ENCODE assay signal across 1 cellular context in genomic region chr20:58787211-58788067, GRCh38.
TF ChIP-seq lines count a peak whose summit lies in the region.

No MANE protein-coding gene starts in this region.

TF ChIP-seq in HepG2, 621 proteins besides CTCF, POLR2A, EP300 and RAD21 (continued from another document):
- TF ChIP-seq, protein P1, sequence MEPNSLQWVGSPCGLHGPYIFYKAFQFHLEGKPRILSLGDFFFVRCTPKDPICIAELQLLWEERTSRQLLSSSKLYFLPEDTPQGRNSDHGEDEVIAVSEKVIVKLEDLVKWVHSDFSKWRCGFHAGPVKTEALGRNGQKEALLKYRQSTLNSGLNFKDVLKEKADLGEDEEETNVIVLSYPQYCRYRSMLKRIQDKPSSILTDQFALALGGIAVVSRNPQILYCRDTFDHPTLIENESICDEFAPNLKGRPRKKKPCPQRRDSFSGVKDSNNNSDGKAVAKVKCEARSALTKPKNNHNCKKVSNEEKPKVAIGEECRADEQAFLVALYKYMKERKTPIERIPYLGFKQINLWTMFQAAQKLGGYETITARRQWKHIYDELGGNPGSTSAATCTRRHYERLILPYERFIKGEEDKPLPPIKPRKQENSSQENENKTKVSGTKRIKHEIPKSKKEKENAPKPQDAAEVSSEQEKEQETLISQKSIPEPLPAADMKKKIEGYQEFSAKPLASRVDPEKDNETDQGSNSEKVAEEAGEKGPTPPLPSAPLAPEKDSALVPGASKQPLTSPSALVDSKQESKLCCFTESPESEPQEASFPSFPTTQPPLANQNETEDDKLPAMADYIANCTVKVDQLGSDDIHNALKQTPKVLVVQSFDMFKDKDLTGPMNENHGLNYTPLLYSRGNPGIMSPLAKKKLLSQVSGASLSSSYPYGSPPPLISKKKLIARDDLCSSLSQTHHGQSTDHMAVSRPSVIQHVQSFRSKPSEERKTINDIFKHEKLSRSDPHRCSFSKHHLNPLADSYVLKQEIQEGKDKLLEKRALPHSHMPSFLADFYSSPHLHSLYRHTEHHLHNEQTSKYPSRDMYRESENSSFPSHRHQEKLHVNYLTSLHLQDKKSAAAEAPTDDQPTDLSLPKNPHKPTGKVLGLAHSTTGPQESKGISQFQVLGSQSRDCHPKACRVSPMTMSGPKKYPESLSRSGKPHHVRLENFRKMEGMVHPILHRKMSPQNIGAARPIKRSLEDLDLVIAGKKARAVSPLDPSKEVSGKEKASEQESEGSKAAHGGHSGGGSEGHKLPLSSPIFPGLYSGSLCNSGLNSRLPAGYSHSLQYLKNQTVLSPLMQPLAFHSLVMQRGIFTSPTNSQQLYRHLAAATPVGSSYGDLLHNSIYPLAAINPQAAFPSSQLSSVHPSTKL (CRISPR knock-in tag; IDR thresholded peaks at IDR 0.05), result no peak
- no peak for TF ChIP-seq SMYD3 (CRISPR knock-in tag; IDR thresholded peaks at IDR 0.05)
